In genomic region chr20:56359212-56360132, GRCh38 we compare ENCODE assay signal across 1 cellular context.
TF ChIP-seq lines count a peak whose summit lies in the region.

No MANE protein-coding gene starts in this region.

TF ChIP-seq in K562, 482 proteins besides CTCF, POLR2A, EP300 and RAD21 (continued from another document and continues in another):
- TF ChIP-seq GMEB1 (CRISPR knock-in tag; IDR thresholded peaks at IDR 0.05) (no peak), SOX6 (IDR thresholded peaks at IDR 0.05) (no peak), XRCC4 (IDR thresholded peaks at IDR 0.05; ENCODE audit: extremely low read depth, insufficient read depth, insufficient read length) (no peak), MITF (IDR thresholded peaks at IDR 0.05) (no peak), ELK1 (CRISPR knock-in tag; IDR thresholded peaks at IDR 0.05) (no peak), IRF2 (CRISPR knock-in tag; IDR thresholded peaks at IDR 0.05) (no peak), ZFP30 (CRISPR knock-in tag; IDR thresholded peaks at IDR 0.05; ENCODE audit: borderline replicate concordance) (no peak), ZNF12 (CRISPR knock-in tag; IDR thresholded peaks at IDR 0.05) (peak; percentile 64; the same call in 1 of the 2 replicates), MAFK (IDR thresholded peaks at IDR 0.05; ENCODE audit: low read length) (no peak), KHSRP (IDR thresholded peaks at IDR 0.05) (no peak), PHF8 (IDR thresholded peaks at IDR 0.05; ENCODE audit: borderline replicate concordance, low read length) (peak; percentile 34; the same call in 1 of the 2 replicates), ZFPM2 (CRISPR knock-in tag; IDR thresholded peaks at IDR 0.05) (no peak), ZNF133 (CRISPR knock-in tag; IDR thresholded peaks at IDR 0.05) (no peak), MAZ (CRISPR knock-in tag; conservative IDR thresholded peaks at IDR 0.05 in 1 of 2, IDR thresholded peaks at IDR 0.05 in 1 of 2) (no peak), KLF13 (tag; IDR thresholded peaks at IDR 0.05; ENCODE audit: borderline replicate concordance, low read depth) (no peak), SAP30 (IDR thresholded peaks at IDR 0.05; ENCODE audit: borderline replicate concordance, insufficient read depth, low read depth, low read length, poor library complexity, severe bottlenecking) (peak; percentile 58), RFX5 (IDR thresholded peaks at IDR 0.05; ENCODE audit: low read depth, low read length) (no peak), CREB3 (tag; conservative IDR thresholded peaks at IDR 0.05; ENCODE audit: low read depth) (no peak), MAX (CRISPR knock-in tag; IDR thresholded peaks at IDR 0.05) (peak; percentile 22), SIN3A (IDR thresholded peaks at IDR 0.05; ENCODE audit: borderline replicate concordance in 2 of 2, control insufficient read depth in 1 of 2, low read depth in 2 of 2, low read length in 2 of 2) (peak in 1 of 2 experiments; percentile 26; a peak in 1 of 4 replicates), KAT7 (CRISPR knock-in tag; IDR thresholded peaks at IDR 0.05; ENCODE audit: borderline replicate concordance) (no peak; the same call in 1 of the 2 replicates), RBM15 (IDR thresholded peaks at IDR 0.05; ENCODE audit: insufficient read depth, low read length) (no peak), ZNF592 (IDR thresholded peaks at IDR 0.05) (0 out of 2 replicates have a peak, but pooled peaks have one; percentile 35), MNT (conservative IDR thresholded peaks at IDR 0.05) (peak in 1 of 2 experiments; percentile 54; a peak in 1 of 4 replicates), L3MBTL2 (IDR thresholded peaks at IDR 0.05) (peak; percentile 72), NFIX (CRISPR knock-in tag; IDR thresholded peaks at IDR 0.05; ENCODE audit: low read depth) (no peak), SMAD2 (IDR thresholded peaks at IDR 0.05; ENCODE audit: low read depth, low read length) (no peak), MYBL2 (IDR thresholded peaks at IDR 0.05; ENCODE audit: low read depth) (no peak), MYBL2 (CRISPR knock-in tag; IDR thresholded peaks at IDR 0.05; ENCODE audit: borderline replicate concordance) (no peak), UBTF (IDR thresholded peaks at IDR 0.05; ENCODE audit: borderline replicate concordance in 1 of 2, low read depth in 2 of 2, low read length in 2 of 2) (no peak), POLR2H (tag; IDR thresholded peaks at IDR 0.05; ENCODE audit: low read depth) (no peak), OTX1 (CRISPR knock-in tag; IDR thresholded peaks at IDR 0.05) (no peak), ZNF354B (CRISPR knock-in tag; IDR thresholded peaks at IDR 0.05) (no peak), BRF2 (IDR thresholded peaks at IDR 0.05; ENCODE audit: borderline replicate concordance, insufficient read depth, insufficient read length) (no peak), KDM5B (IDR thresholded peaks at IDR 0.05; ENCODE audit: insufficient replicate concordance, low read depth, low read length) (no peak), BHLHE40 (IDR thresholded peaks at IDR 0.05; ENCODE audit: low read length) (no peak), FOXP1 (CRISPR knock-in tag; IDR thresholded peaks at IDR 0.05) (peak; percentile 71), ZNF589 (CRISPR knock-in tag; IDR thresholded peaks at IDR 0.05; ENCODE audit: low read depth) (no peak), PTBP1 (IDR thresholded peaks at IDR 0.05; ENCODE audit: low read depth, low read length) (no peak), ELF4 (CRISPR knock-in tag; IDR thresholded peaks at IDR 0.05) (no peak), NR2C1 (IDR thresholded peaks at IDR 0.05) (no peak; the same call in 1 of the 2 replicates), NR2C1 (tag; IDR thresholded peaks at IDR 0.05) (no peak), SP1 (CRISPR knock-in tag; IDR thresholded peaks at IDR 0.05) (0 out of 2 replicates have a peak, but pooled peaks have one; percentile 2), CBX2 (IDR thresholded peaks at IDR 0.05; ENCODE audit: insufficient read depth, low read length, poor library complexity, severe bottlenecking) (no peak), LEF1 (IDR thresholded peaks at IDR 0.05) (no peak), NFRKB (IDR thresholded peaks at IDR 0.05; ENCODE audit: low read depth) (no peak), NR3C1 (CRISPR knock-in tag; IDR thresholded peaks at IDR 0.05) (no peak), MEF2D (tag; conservative IDR thresholded peaks at IDR 0.05; ENCODE audit: low read depth) (no peak), MLLT1 (IDR thresholded peaks at IDR 0.05) (peak in 1 of 2 experiments; percentile 20; a peak in 1 of 4 replicates), ETV6 (IDR thresholded peaks at IDR 0.05; ENCODE audit: borderline replicate concordance in 1 of 2, low read depth in 2 of 2, low read length in 1 of 2) (no peak), ETV6 (CRISPR knock-in tag; IDR thresholded peaks at IDR 0.05; ENCODE audit: borderline replicate concordance) (no peak), RBFOX2 (IDR thresholded peaks at IDR 0.05; ENCODE audit: low read depth, low read length) (peak; percentile 70), BDP1 (IDR thresholded peaks at IDR 0.05; ENCODE audit: insufficient read depth, insufficient read length) (no peak)
